ENCODE assay signal across 8 cellular contexts in the genomic region with DNA sequence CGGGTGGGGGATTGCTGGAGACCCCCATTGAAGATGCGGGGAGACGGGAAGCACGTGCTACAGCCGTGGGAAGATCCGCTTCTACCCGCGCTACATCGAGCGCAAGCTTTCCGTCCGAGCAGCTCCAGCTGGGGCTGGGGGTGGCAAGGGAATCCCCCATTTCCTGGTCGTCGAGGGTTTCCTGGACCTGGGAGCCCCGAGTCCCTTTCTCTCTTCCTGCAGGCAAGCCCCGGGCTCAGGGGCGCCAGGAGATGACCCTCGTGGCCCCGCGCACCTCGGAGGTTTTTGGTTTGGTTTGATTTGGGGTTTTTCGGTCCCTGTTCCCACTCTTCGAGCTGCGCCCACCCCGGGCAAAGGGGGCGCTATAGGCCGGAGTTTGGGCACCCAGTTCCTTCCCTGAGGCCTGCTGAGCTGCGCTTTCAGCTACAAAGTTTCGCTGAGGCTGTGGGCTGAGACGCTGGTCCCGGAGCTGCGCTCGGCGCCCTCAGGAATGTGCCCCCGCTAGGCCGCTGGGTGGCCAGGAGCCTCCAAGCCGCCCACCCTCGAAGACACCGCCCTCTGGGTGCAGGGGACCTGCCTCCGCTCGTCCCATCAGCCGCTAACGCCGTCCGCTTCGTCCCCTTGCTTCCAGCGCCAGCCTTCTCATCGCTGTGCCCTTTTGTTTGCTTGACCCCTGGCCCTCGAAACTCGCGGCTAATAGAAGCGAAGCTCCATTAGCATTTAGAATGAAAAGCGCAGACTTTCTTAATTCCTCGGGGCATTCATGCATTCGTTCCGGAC. TPM values are rescaled to one million over a fixed set of nuclear protein-coding genes. Genes with fewer than 3 reads are reported as not detected.
DNase-seq lines count a peak whose midpoint lies in the region; ATAC-seq and TF ChIP-seq lines count a peak whose summit lies in the region.

No MANE protein-coding gene starts in this region.

- no peaks in the 10 kb centered on the region for H3K9me3 ChIP-seq in Loucy (ENCODE audit: insufficient read depth, low read depth, low read length)
- H3K9me3 ChIP-seq in esophagus (ENCODE audit: control insufficient read depth in 2 of 2, insufficient read depth in 1 of 2, low read depth in 1 of 2, low read length in 1 of 2): peaks cover 0 to 6% of the 10 kb centered on the region in 2 donors
- no peaks in the 10 kb centered on the region for H3K9me3 ChIP-seq in transverse colon

- H3K4me3 ChIP-seq in Loucy (ENCODE audit: low read length, poor library complexity, severe bottlenecking) (peak overlapping the region; percentile 77), esophagus (ENCODE audit: low read depth in 1 of 2, low read length in 2 of 2) (peak overlapping the region; percentile 45 to 83), transverse colon (peak overlapping the region; percentile 5 to 79 (median 68))

- H3K27me3 ChIP-seq in Loucy (ENCODE audit: insufficient read depth, low read length, poor library complexity, severe bottlenecking) (peaks cover 4% of the 10 kb centered on the region), esophagus (ENCODE audit: control insufficient read depth in 1 of 2, insufficient read depth in 2 of 2, low read length in 2 of 2) (peaks cover 0 to 13% of the 10 kb centered on the region in 2 donors), transverse colon (peaks cover 73% of the 10 kb centered on the region)

- no peaks in the 10 kb centered on the region for H3K9me3 Mint-ChIP-seq in nephron

- H3K4me1 Mint-ChIP-seq in nephron: peaks cover 25% of the 10 kb centered on the region

- H3K36me3 Mint-ChIP-seq in nephron (ENCODE audit: low read depth): peaks cover 10% of the 10 kb centered on the region

- TF ChIP-seq EP300 in transverse colon (IDR thresholded peaks at IDR 0.05; ENCODE audit: low read depth): no peak

- H2AFZ ChIP-seq in Loucy (ENCODE audit: low read length): peak overlapping the region; percentile 76

- H3K27ac Mint-ChIP-seq in nephron: peak overlapping the region in 1 of 3 experiments; percentile 21

- H3K4me1 ChIP-seq in Loucy (ENCODE audit: insufficient read depth, low read length, poor library complexity, severe bottlenecking) (peaks cover 26% of the 10 kb centered on the region), esophagus (ENCODE audit: control insufficient read depth in 2 of 2, insufficient read depth in 2 of 2, low read length in 1 of 2) (peaks cover 0 to 10% of the 10 kb centered on the region in 2 donors), transverse colon (peaks cover 14 to 49% (median 42%) of the 10 kb centered on the region in 4 donors)

- H3K79me2 ChIP-seq in Loucy (ENCODE audit: insufficient read depth, low read length): no peaks in the 10 kb centered on the region

- in situ Hi-C loops in transverse colon (cut with MboI; ENCODE audit: low pct_ligation_motif_present in 1 of 4, low pct_unique_long_range_greater_than_20kb in 1 of 4, low sequenced_read_pairs in 3 of 4): loop anchor here in 3 of 4 donors (25.0 kb wide), 2 partner anchors 188 to 513 kb away; no protein-coding TSS in a partner anchor

- no peak overlapping the region for H3K27ac ChIP-seq in esophagus (ENCODE audit: low read depth in 2 of 2, low read length in 1 of 2)
- peak overlapping the region in 1 of 4 donors; percentile 93 for H3K27ac ChIP-seq in transverse colon

- H3K36me3 ChIP-seq in Loucy (ENCODE audit: insufficient read depth, low read length): no peaks in the 10 kb centered on the region
- no peaks in the 10 kb centered on the region for H3K36me3 ChIP-seq in esophagus (ENCODE audit: control insufficient read depth in 2 of 2, insufficient read depth in 2 of 2, low read length in 1 of 2)
- H3K36me3 ChIP-seq in transverse colon: no peaks in the 10 kb centered on the region

- peak overlapping the region; percentile 93 for H3K4me2 ChIP-seq in Loucy (ENCODE audit: low read depth, low read length, poor library complexity, severe bottlenecking)

- TF ChIP-seq CTCF in Loucy (conservative IDR thresholded peaks at IDR 0.05; ENCODE audit: low read length) (peak; percentile 69), nephron (IDR thresholded peaks at IDR 0.05; ENCODE audit: unreplicated experiment in 3 of 3) (peak; percentile 28 to 44 (median 43)), transverse colon (IDR thresholded peaks at IDR 0.05) (peak; percentile 20 to 39 (median 34))

- peak overlapping the region; percentile 34 for H3K9ac ChIP-seq in Loucy (ENCODE audit: low read depth, low read length, poor library complexity, severe bottlenecking)

- peaks cover 82% of the 10 kb centered on the region for H3K27me3 Mint-ChIP-seq in nephron (ENCODE audit: low read depth)

- intact Hi-C loops in transverse colon (cut with DNase I; ENCODE audit: low total_unique reads): loop anchor here (5.0 kb wide), 1 partner anchor 83 kb away; a partner anchor contains a TSS

- H4K20me1 ChIP-seq in Loucy (ENCODE audit: insufficient read depth, low read length, poor library complexity, severe bottlenecking): no peaks in the 10 kb centered on the region

- no peak for TF ChIP-seq POLR2A in transverse colon (IDR thresholded peaks at IDR 0.05)

- peak overlapping the region; percentile 85 to 89 (median 87) for H3K4me3 Mint-ChIP-seq in nephron

- peak; percentile 39 for DNase-seq in ELR (ENCODE audit: low read depth)
- peak; percentile 88 for DNase-seq in activated CD8-positive, alpha-beta memory T cell treated with anti-CD3 and anti-CD28 coated beads, Interleukin-2, amount 50 U/mL, for 48 hours
- peak; percentile 58 for DNase-seq in transverse colon
- DNase-seq in SW 1271 (lab: John Stamatoyannopoulos, UW): no peak

- H3F3A ChIP-seq in Loucy (ENCODE audit: low read depth): 0 out of 2 replicates have a peak, but pooled peaks cover 2% of the 10 kb centered on the region

- 4 to 11% methylated on average over 53 to 56 of the region's 56 CpGs for WGBS in esophagus, 2 donors
- 5 to 20% methylated on average over 3 to 52 of the region's 56 CpGs for WGBS in transverse colon (ENCODE audit: low coverage in 1 of 2), 2 donors

- no peak for ATAC-seq in GM21360 (IDR thresholded peaks at IDR 0.05; ENCODE audit: unreplicated experiment)

- H3K9me2 ChIP-seq in Loucy (replicated peaks; ENCODE audit: low read depth, low read length): no peaks in the 10 kb centered on the region

RNA-seq across cellular contexts. Expression of a gene that starts 2.9 kb away (rescaled TPM):
- under 1 TPM; 0.29 to 0.33 TPM for polyA plus RNA-seq in esophagus
- 1 to 10 TPM in 2 of 4 donors, under 1 TPM in 2; 0.48 to 3.4 (median 1.3) TPM for total RNA-seq in transverse colon

Comparison
In these comparisons a context has a peak if more than half of its experiments do, and no peak if none do; other contexts are left out.
1. DNase-seq: peak in ELR (single experiment), activated CD8-positive, alpha-beta memory T cell treated with anti-CD3 and anti-CD28 coated beads, Interleukin-2, amount 50 U/mL, for 48 hours (single experiment) and transverse colon (single experiment); none in SW 1271 (0 of 2).
2. Peak in every context shown above with its lines, with median percentiles within 50 percentile points of each other: H3K4me3 ChIP-seq and CTCF ChIP-seq.